ENCODE assay signal across 1 cellular context in the genomic region with DNA sequence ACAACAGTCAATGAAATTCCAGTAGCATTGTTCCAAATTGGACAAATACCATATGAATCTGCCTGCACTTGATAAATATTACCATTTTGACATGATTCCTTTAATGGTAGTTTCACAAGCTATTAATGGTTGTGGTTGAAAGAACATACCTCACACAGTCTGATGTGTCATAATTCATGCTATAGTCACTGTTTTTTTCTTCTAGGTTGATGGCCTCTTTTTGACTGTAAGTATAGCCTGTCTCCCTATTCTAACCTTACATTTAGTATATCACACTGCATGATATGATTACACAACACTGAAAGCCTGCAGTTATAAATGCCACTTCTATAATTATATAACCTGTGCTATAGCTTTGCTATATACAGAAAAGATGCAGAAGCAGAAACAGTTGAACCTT.
TF ChIP-seq lines count a peak whose summit lies in the region.

No MANE protein-coding gene starts in this region.

TF ChIP-seq in A549, 52 proteins besides CTCF, POLR2A, EP300 and RAD21 (continued from another document):
- TF ChIP-seq, protein P1, sequence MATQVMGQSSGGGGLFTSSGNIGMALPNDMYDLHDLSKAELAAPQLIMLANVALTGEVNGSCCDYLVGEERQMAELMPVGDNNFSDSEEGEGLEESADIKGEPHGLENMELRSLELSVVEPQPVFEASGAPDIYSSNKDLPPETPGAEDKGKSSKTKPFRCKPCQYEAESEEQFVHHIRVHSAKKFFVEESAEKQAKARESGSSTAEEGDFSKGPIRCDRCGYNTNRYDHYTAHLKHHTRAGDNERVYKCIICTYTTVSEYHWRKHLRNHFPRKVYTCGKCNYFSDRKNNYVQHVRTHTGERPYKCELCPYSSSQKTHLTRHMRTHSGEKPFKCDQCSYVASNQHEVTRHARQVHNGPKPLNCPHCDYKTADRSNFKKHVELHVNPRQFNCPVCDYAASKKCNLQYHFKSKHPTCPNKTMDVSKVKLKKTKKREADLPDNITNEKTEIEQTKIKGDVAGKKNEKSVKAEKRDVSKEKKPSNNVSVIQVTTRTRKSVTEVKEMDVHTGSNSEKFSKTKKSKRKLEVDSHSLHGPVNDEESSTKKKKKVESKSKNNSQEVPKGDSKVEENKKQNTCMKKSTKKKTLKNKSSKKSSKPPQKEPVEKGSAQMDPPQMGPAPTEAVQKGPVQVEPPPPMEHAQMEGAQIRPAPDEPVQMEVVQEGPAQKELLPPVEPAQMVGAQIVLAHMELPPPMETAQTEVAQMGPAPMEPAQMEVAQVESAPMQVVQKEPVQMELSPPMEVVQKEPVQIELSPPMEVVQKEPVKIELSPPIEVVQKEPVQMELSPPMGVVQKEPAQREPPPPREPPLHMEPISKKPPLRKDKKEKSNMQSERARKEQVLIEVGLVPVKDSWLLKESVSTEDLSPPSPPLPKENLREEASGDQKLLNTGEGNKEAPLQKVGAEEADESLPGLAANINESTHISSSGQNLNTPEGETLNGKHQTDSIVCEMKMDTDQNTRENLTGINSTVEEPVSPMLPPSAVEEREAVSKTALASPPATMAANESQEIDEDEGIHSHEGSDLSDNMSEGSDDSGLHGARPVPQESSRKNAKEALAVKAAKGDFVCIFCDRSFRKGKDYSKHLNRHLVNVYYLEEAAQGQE (IDR thresholded peaks at IDR 0.05), result no peak
- TF ChIP-seq ZC3H11A (IDR thresholded peaks at IDR 0.05) (no peak), JUN (IDR thresholded peaks at IDR 0.05) (no peak)
TF ChIP-seq in A549: peak in this region for 0.
